12 cellular contexts compared by ENCODE assay signal in genomic region chr15:68781766-68782588, GRCh38. TPM values are rescaled to one million over a fixed set of nuclear protein-coding genes. Genes with fewer than 3 reads are reported as not detected.
DNase-seq lines count a peak whose midpoint lies in the region; ATAC-seq and TF ChIP-seq lines count a peak whose summit lies in the region.
"Had no signal": no experiment of that assay in that cellular context is flagged by ENCODE, and none has a peak within 500 bp of the region (broad histone marks: within the 10 kb centered on the region; RNA-seq: fewer than 3 reads in every experiment).

No MANE protein-coding gene starts in this region.

- peak overlapping the region; percentile 9 for H3K27ac ChIP-seq in CD4-positive, alpha-beta T cell (ENCODE audit: low read depth, low read length)

- peaks cover 23% of the 10 kb centered on the region for H3K4me1 Mint-ChIP-seq in CD4-positive, alpha-beta T cell (ENCODE audit: low read depth)
- H3K4me1 Mint-ChIP-seq in activated CD4-positive, alpha-beta memory T cell treated with anti-CD3 and anti-CD28 coated beads for 36 hours (ENCODE audit: low read depth): peaks cover 23% of the 10 kb centered on the region

- CTCF ChIA-PET in CD4-positive, alpha-beta T cell (lab: Charles Lee): interaction anchor here (2.1 to 6.2 kb wide), 2 partner anchors 37 to 94 kb away, joined by 11 to 54 read pairs; no protein-coding TSS in a partner anchor
- CTCF ChIA-PET in activated CD4-positive, alpha-beta memory T cell treated with anti-CD3 and anti-CD28 coated beads for 36 hours (lab: Charles Lee): interaction anchor here (0.9 to 5.2 kb wide), 6 partner anchors 12 to 403 kb away, joined by 3 to 58 read pairs (median 4); no protein-coding TSS in a partner anchor

- TF ChIP-seq CTCF in CD4-positive, alpha-beta T cell (IDR thresholded peaks at IDR 0.05): no peak
- no peak for TF ChIP-seq CTCF in foreskin fibroblast (IDR thresholded peaks at IDR 0.05; ENCODE audit: low read depth, low read length)

- peak overlapping the region; percentile 23 for H3K4me3 Mint-ChIP-seq in CD4-positive, alpha-beta T cell
- H3K4me3 Mint-ChIP-seq in activated CD4-positive, alpha-beta memory T cell treated with anti-CD3 and anti-CD28 coated beads for 36 hours: no peak overlapping the region

- POLR2A ChIA-PET in CD4-positive, alpha-beta T cell (lab: Charles Lee): interaction anchor here (1.5 kb wide), 1 partner anchor 37 kb away, joined by 4 read pairs; no protein-coding TSS in a partner anchor
- POLR2A ChIA-PET in activated CD4-positive, alpha-beta memory T cell treated with anti-CD3 and anti-CD28 coated beads for 36 hours (lab: Charles Lee): interaction anchor here (0.6 to 3.0 kb wide), 3 partner anchors 35 to 37 kb away, joined by 3 to 7 read pairs (median 3); no protein-coding TSS in a partner anchor

- intact Hi-C loops in CD4-positive, alpha-beta T cell (cut with DNase I, micrococcal nuclease): loop anchor here in 1 of 2 experiments (2.0 kb wide), 1 partner anchor 51 kb away; no protein-coding TSS in a partner anchor
- intact Hi-C loops in activated CD4-positive, alpha-beta memory T cell treated with anti-CD3 and anti-CD28 coated beads for 36 hours (cut with micrococcal nuclease): loop anchor here (1.0 kb wide), 1 partner anchor 15 kb away; no protein-coding TSS in a partner anchor
- intact Hi-C loops in Right ventricle myocardium inferior (cut with DNase I): loop anchor here (5.0 kb wide), 1 partner anchor 35 kb away; no protein-coding TSS in a partner anchor
- intact Hi-C loops in sciatic nerve (cut with DNase I): no loop called here

- peak overlapping the region; percentile 76 for H3K27ac Mint-ChIP-seq in CD4-positive, alpha-beta T cell
- H3K27ac Mint-ChIP-seq in activated CD4-positive, alpha-beta memory T cell treated with anti-CD3 and anti-CD28 coated beads for 36 hours: peak overlapping the region; percentile 88

- H3K9me3 Mint-ChIP-seq in CD4-positive, alpha-beta T cell: no peaks in the 10 kb centered on the region
- H3K9me3 Mint-ChIP-seq in activated CD4-positive, alpha-beta memory T cell treated with anti-CD3 and anti-CD28 coated beads for 36 hours: no peaks in the 10 kb centered on the region

- ATAC-seq in CD4-positive, alpha-beta T cell (ENCODE audit: poor library complexity): peak; percentile 38
- ATAC-seq in Right ventricle myocardium inferior (peak; percentile 59), sciatic nerve (peak; percentile 68), HG02678 (IDR thresholded peaks at IDR 0.05; ENCODE audit: unreplicated experiment) (no peak), HG02759 (IDR thresholded peaks at IDR 0.05; ENCODE audit: unreplicated experiment) (no peak)

- peak in 4 of 10 experiments; percentile 9 to 33 (median 24) for DNase-seq in CD4-positive, alpha-beta T cell
- peak; percentile 69 for DNase-seq in activated CD4-positive, alpha-beta memory T cell treated with anti-CD3 and anti-CD28 coated beads for 36 hours
- DNase-seq in Right ventricle myocardium inferior (ENCODE audit: missing footprints): peak; percentile 90
- no peak for DNase-seq in sciatic nerve (ENCODE audit: low spot score)
- no peak for DNase-seq in foreskin fibroblast
- no peak for DNase-seq in NCI-H1694 (lab: John Stamatoyannopoulos, UW)
- DNase-seq: cortex of kidney, DMS153, kidney glomerular epithelial cell, NCI-H226 had no signal

- H3K36me3 Mint-ChIP-seq in CD4-positive, alpha-beta T cell (ENCODE audit: low read depth): peaks cover 87% of the 10 kb centered on the region
- H3K36me3 Mint-ChIP-seq in activated CD4-positive, alpha-beta memory T cell treated with anti-CD3 and anti-CD28 coated beads for 36 hours: peaks cover 54% of the 10 kb centered on the region

- no peaks in the 10 kb centered on the region for H3K9me3 ChIP-seq in CD4-positive, alpha-beta T cell (ENCODE audit: control insufficient read depth, low read length)

- no peak overlapping the region for H3K4me3 ChIP-seq in foreskin fibroblast (ENCODE audit: low read depth in 1 of 2, low read length in 2 of 2)

- no peaks in the 10 kb centered on the region for H3K27me3 ChIP-seq in CD4-positive, alpha-beta T cell (ENCODE audit: control insufficient read depth, insufficient read depth, low read length)

- no peaks in the 10 kb centered on the region for H3K27me3 Mint-ChIP-seq in CD4-positive, alpha-beta T cell
- H3K27me3 Mint-ChIP-seq in activated CD4-positive, alpha-beta memory T cell treated with anti-CD3 and anti-CD28 coated beads for 36 hours: no peaks in the 10 kb centered on the region

RNA-seq across cellular contexts. Expression of gene ANP32A, which starts 38.7 kb away (rescaled TPM):
- 10 to 100 TPM; 55.1 to 57.3 TPM for total RNA-seq in CD4-positive, alpha-beta T cell
- total RNA-seq in activated CD4-positive, alpha-beta memory T cell treated with anti-CD3 and anti-CD28 coated beads for 36 hours: 100 to 1,000 TPM; 190 to 204 TPM
- 134 TPM for total RNA-seq in Right ventricle myocardium inferior
- 90.3 TPM for total RNA-seq in sciatic nerve

Comparison
In these comparisons a context has a peak if more than half of its experiments do, and no peak if none do; other contexts are left out.
1. ATAC-seq: peak in CD4-positive, alpha-beta T cell (single experiment), Right ventricle myocardium inferior (single experiment) and sciatic nerve (single experiment); none in HG02678 (single experiment) and HG02759 (single experiment).
2. DNase-seq: peak in activated CD4-positive, alpha-beta memory T cell treated with anti-CD3 and anti-CD28 coated beads for 36 hours (single experiment) and Right ventricle myocardium inferior (single experiment); none in sciatic nerve (single experiment), foreskin fibroblast (0 of 2) and NCI-H1694 (single experiment).